8 cellular contexts compared by ENCODE assay signal in genomic region chr3:4290272-4290893, GRCh38. TPM values are rescaled to one million over a fixed set of nuclear protein-coding genes. Genes with fewer than 3 reads are reported as not detected.
A peak's percentile ranks its signal among the peaks of the same experiment; 100 is the strongest.
DNase-seq lines count a peak whose midpoint lies in the region; ATAC-seq, FAIRE-seq and TF ChIP-seq lines count a peak whose summit lies in the region.

No MANE protein-coding gene starts in this region.

- POLR2A ChIA-PET in GM10248 (lab: Yijun Ruan, JAX) = no interaction called here

- 6 to 10% (median 6%) methylated on average over 5 of the region's 5 CpGs for WGBS in small intestine, 3 donors

- no peaks in the 10 kb centered on the region for H3K4me1 ChIP-seq in small intestine (ENCODE audit: control insufficient read depth in 2 of 2, insufficient read depth in 1 of 2, low read depth in 1 of 2, low read length in 1 of 2)

- H3K27ac ChIP-seq in small intestine (ENCODE audit: low read depth in 1 of 2, low read length in 1 of 2) = no peak overlapping the region

- CTCF ChIA-PET in GM10248 (lab: Yijun Ruan, JAX) = interaction anchor here (0.6 to 9.7 kb wide), 11 partner anchors 9 to 1098 kb away, joined by 3 to 95 read pairs (median 5); no protein-coding TSS in a partner anchor

- H3K27me3 ChIP-seq in small intestine (ENCODE audit: control insufficient read depth in 2 of 2, insufficient read depth in 2 of 2, low read length in 2 of 2) = no peaks in the 10 kb centered on the region

- no peaks in the 10 kb centered on the region for H3K9me3 ChIP-seq in small intestine (ENCODE audit: control insufficient read depth, low read depth)

- H3K36me3 ChIP-seq in small intestine (ENCODE audit: control insufficient read depth in 2 of 2, insufficient read depth in 2 of 2, low read length in 2 of 2) = no peaks in the 10 kb centered on the region

- no peak for FAIRE-seq in small intestine (lab: Jason Lieb, UNC)

- intact Hi-C loops in head of caudate nucleus (cut with DNase I) = loop anchor here (10.0 kb wide), 1 partner anchor 1086 kb away; no protein-coding TSS in a partner anchor

- peak; percentile 66 for ATAC-seq in HG02571 (IDR thresholded peaks at IDR 0.05; ENCODE audit: unreplicated experiment)

- TF ChIP-seq CTCF in AG10803 (conservative IDR thresholded peaks at IDR 0.05; ENCODE audit: low read length) = peak; percentile 97
- TF ChIP-seq CTCF in GM10248 (IDR thresholded peaks at IDR 0.05; ENCODE audit: control extremely low read depth, extremely low read depth, low read depth, missing control alignments) = peak; percentile 79

- H3K4me3 ChIP-seq in AG10803 (ENCODE audit: low read length) (no peak overlapping the region), small intestine (ENCODE audit: low read depth in 1 of 2, low read length in 2 of 2) (no peak overlapping the region)

- peak; percentile 47 for DNase-seq in AG10803 (ENCODE audit: low read depth)
- peak; percentile 18 for DNase-seq in GM10248 (ENCODE audit: extremely low spot score)
- DNase-seq in NCI-H1417 (lab: John Stamatoyannopoulos, UW) = peak; percentile 2 to 60 (median 18)
- DNase-seq in activated naive CD4-positive, alpha-beta T cell treated with Interleukin-2 at 50 U/mL for 16 hours = peak; percentile 20
- DNase-seq in head of caudate nucleus = peak in 28 of 42 donors; percentile 15 to 86 (median 48)
- peak; percentile 49 for DNase-seq in small intestine
- no peak for DNase-seq in HuH-7.5 (ENCODE audit: low spot score)

RNA-seq across cellular contexts. Expression of gene SETMAR, which starts 12.8 kb away (rescaled TPM):
- 10 to 100 TPM in 2 of 3 donors, 1 to 10 TPM in 1; 5.9 to 16.7 (median 12.3) TPM for polyA plus RNA-seq in small intestine
